8 cellular contexts compared by ENCODE assay signal in the genomic region with DNA sequence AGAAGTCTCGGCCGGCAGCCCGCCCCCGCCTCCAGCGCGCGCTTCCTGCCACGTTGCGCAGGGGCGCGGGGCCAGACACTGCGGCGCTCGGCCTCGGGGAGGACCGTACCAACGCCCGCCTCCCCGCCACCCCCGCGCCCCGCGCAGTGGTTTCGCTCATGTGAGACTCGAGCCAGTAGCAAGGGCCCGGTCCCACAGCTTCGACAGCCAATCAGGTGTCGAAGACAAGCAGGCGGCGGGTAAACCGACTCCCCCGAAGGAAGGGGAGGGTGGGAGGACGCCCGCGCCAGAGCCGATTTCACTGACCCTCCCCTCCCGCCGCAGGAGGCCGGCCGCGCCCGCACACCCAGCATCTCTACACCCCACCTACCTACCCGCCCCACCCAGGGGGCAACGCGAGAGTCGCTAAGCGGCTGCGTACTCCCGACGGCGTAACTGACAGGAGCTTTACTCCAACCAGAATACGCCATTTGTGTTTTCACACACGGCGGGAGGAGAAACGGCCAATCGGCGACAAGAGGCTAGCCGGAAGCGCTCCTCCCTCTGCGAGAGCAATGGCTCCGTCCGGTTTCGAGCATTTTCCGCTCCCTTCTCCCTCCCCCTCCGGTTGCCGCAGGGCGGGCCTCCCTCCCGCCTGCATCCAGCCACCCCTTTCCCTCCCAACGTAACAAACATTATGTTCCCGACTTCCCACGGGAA. TPM values are rescaled to one million over a fixed set of nuclear protein-coding genes. Genes with fewer than 3 reads are reported as not detected.
DNase-seq lines count a peak whose midpoint lies in the region; ATAC-seq and TF ChIP-seq lines count a peak whose summit lies in the region.

No MANE protein-coding gene starts in this region.

- H3K9me3 ChIP-seq in BE2C (no peaks in the 10 kb centered on the region), colonic mucosa (no peaks in the 10 kb centered on the region)

- TF ChIP-seq CTCF in BE2C (IDR thresholded peaks at IDR 0.05; ENCODE audit: low read depth, low read length) (no peak), colonic mucosa (IDR thresholded peaks at IDR 0.05) (no peak)

- H3K36me3 ChIP-seq in BE2C (peaks cover 17% of the 10 kb centered on the region), colonic mucosa (no peaks in the 10 kb centered on the region)

- H3K27me3 ChIP-seq in BE2C = no peaks in the 10 kb centered on the region
- H3K27me3 ChIP-seq in colonic mucosa = no peaks in the 10 kb centered on the region

- H3K9ac ChIP-seq in colonic mucosa (ENCODE audit: low read depth in 2 of 2, low read length in 2 of 2) = peak overlapping the region; percentile 77 to 87

- peak; percentile 81 for ATAC-seq in GM19324 (IDR thresholded peaks at IDR 0.05; ENCODE audit: low FRiP score, unreplicated experiment)
- ATAC-seq in HG03460 (IDR thresholded peaks at IDR 0.05; ENCODE audit: unreplicated experiment) = peak; percentile 68

- intact Hi-C loops in colonic mucosa (cut with DNase I) = no loop called here

- peak overlapping the region; percentile 92 for H3K27ac ChIP-seq in colonic mucosa

- H3K4me3 ChIP-seq in BE2C (ENCODE audit: low read depth, low read length) (peak overlapping the region; percentile 68), colonic mucosa (peak overlapping the region; percentile 47)

- peaks cover 2% of the 10 kb centered on the region for H3K4me1 ChIP-seq in BE2C
- H3K4me1 ChIP-seq in colonic mucosa = peaks cover 20% of the 10 kb centered on the region

- peak; percentile 94 for DNase-seq in BE2C
- DNase-seq in NCI-H524 treated with DMSO at 0.1 percent for 48 hours (lab: John Stamatoyannopoulos, UW) = peak; percentile 95
- peak; percentile 99 for DNase-seq in activated CD4-positive, alpha-beta T cell treated with anti-CD3 and anti-CD28 coated beads for 48 hours
- peak; percentile 98 for DNase-seq in colonic mucosa
- DNase-seq in kidney tubule cell (ENCODE audit: low spot score) = peak; percentile 99
- peak; percentile 96 to 98 for DNase-seq in stimulated activated CD4-positive, alpha-beta T cell treated with anti-CD3 and anti-CD28 coated beads, Interleukin-1b, Interleukin-23, amount 100 ng/mL, for 1 hour (ENCODE audit: low read depth in 2 of 2)

RNA-seq across cellular contexts. Expression of a gene that starts 0.6 kb away (rescaled TPM):
- polyA plus RNA-seq in BE2C (2012; ENCODE audit: insufficient read depth, insufficient read length, low read depth) = 53.7 TPM
- 10 to 100 TPM; 89.1 to 91.3 TPM for total RNA-seq in colonic mucosa

RNA-seq across cellular contexts. Expression of a gene that starts 33.9 kb away (rescaled TPM):
- 53.9 TPM for polyA plus RNA-seq in BE2C (2012; ENCODE audit: insufficient read depth, insufficient read length, low read depth)
- total RNA-seq in colonic mucosa = 10 to 100 TPM; 40.1 to 46.0 TPM

Comparison
In these comparisons a context has a peak if more than half of its experiments do, and no peak if none do; other contexts are left out.
1. Peak in every context shown above with its lines: DNase-seq, ATAC-seq, H3K4me3 ChIP-seq and H3K27ac ChIP-seq.